In genomic region chr17:68498479-68499326, GRCh38 we compare ENCODE assay signal across 1 cellular context.
TF ChIP-seq lines count a peak whose summit lies in the region.

No MANE protein-coding gene starts in this region.

TF ChIP-seq in HepG2, 621 proteins besides CTCF, POLR2A, EP300 and RAD21 (continued from another document):
- TF ChIP-seq AKNA (CRISPR knock-in tag; IDR thresholded peaks at IDR 0.05; ENCODE audit: borderline replicate concordance): no peak
- TF ChIP-seq USF2 (IDR thresholded peaks at IDR 0.05; ENCODE audit: low read depth, low read length): no peak
- no peak for TF ChIP-seq USF2 (CRISPR knock-in tag; IDR thresholded peaks at IDR 0.05; ENCODE audit: borderline replicate concordance)
- TF ChIP-seq ZNF256 (CRISPR knock-in tag; conservative IDR thresholded peaks at IDR 0.05): no peak
- TF ChIP-seq ESRRA (CRISPR knock-in tag; IDR thresholded peaks at IDR 0.05; ENCODE audit: low read depth): no peak
- no peak for TF ChIP-seq YEATS4 (CRISPR knock-in tag; IDR thresholded peaks at IDR 0.05; ENCODE audit: borderline replicate concordance)
- no peak for TF ChIP-seq ARID2 (CRISPR knock-in tag; IDR thresholded peaks at IDR 0.05; ENCODE audit: borderline replicate concordance)
- no peak for TF ChIP-seq SMAD1 (CRISPR knock-in tag; IDR thresholded peaks at IDR 0.05; ENCODE audit: borderline replicate concordance, low read depth)
- TF ChIP-seq TEAD3 (CRISPR knock-in tag; optimal IDR thresholded peaks at IDR 0.05; ENCODE audit: borderline replicate concordance): no peak
TF ChIP-seq in HepG2: peak in this region for 0.
